Comparison of ENCODE assay signal across 17 cellular contexts in the genomic region with DNA sequence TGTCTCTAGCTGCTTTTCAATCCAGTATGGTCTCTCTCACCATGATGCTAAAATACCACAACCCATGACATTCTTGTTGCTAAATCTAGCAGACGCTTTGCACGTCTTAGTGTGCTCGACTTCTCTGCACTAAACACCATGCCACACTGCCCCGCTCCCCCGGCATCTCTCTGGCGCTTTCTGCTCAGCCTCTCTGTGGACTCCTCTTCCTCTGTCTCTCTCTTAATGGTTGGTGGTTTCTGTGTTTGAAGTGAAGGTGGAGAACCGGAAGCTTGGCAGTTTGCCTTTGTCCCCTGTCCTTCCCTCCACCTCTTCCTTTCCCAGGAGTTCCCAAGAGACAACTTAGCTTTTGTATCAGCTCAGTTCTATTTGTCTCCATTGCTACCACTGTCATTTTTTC. TPM values are rescaled to one million over a fixed set of nuclear protein-coding genes. Genes with fewer than 3 reads are reported as not detected.
DNase-seq lines count a peak whose midpoint lies in the region; ATAC-seq and TF ChIP-seq lines count a peak whose summit lies in the region.
"Had no signal": no experiment of that assay in that cellular context is flagged by ENCODE, and none has a peak within 500 bp of the region (broad histone marks: within the 10 kb centered on the region; RNA-seq: fewer than 3 reads in every experiment).

No MANE protein-coding gene starts in this region.

- peaks cover 24% of the 10 kb centered on the region for H3K4me1 Mint-ChIP-seq in activated CD4-positive, alpha-beta T cell treated with anti-CD3 and anti-CD28 coated beads, Interleukin-2, amount 10 ng/mL, durations not matched to agents 24 days and 14 days
- peaks cover 34% of the 10 kb centered on the region for H3K4me1 Mint-ChIP-seq in T-helper 2 cell treated with Interferon-gamma antibody and Interleukin-4, amounts not matched to agents 5 μg/mL and 100 μg/mL, for 36 hours (ENCODE audit: low read depth)
- peaks cover 35 to 62% (median 55%) of the 10 kb centered on the region in 4 donors for H3K4me1 Mint-ChIP-seq in naive thymus-derived CD8-positive, alpha-beta T cell
- H3K4me1 Mint-ChIP-seq: neural progenitor cell had no signal

- H3K9me3 Mint-ChIP-seq in activated CD4-positive, alpha-beta T cell treated with anti-CD3 and anti-CD28 coated beads, Interleukin-2, amount 10 ng/mL, durations not matched to agents 24 days and 14 days = no peaks in the 10 kb centered on the region
- H3K9me3 Mint-ChIP-seq in T-helper 2 cell treated with Interferon-gamma antibody and Interleukin-4, amounts not matched to agents 5 μg/mL and 100 μg/mL, for 36 hours = no peaks in the 10 kb centered on the region
- no peaks in the 10 kb centered on the region for H3K9me3 Mint-ChIP-seq in naive thymus-derived CD8-positive, alpha-beta T cell
- H3K9me3 Mint-ChIP-seq: neural progenitor cell had no signal

- H3K36me3 Mint-ChIP-seq in activated CD4-positive, alpha-beta T cell treated with anti-CD3 and anti-CD28 coated beads, Interleukin-2, amount 10 ng/mL, durations not matched to agents 24 days and 14 days (ENCODE audit: low read depth) = peaks cover 53% of the 10 kb centered on the region
- peaks cover 62% of the 10 kb centered on the region for H3K36me3 Mint-ChIP-seq in T-helper 2 cell treated with Interferon-gamma antibody and Interleukin-4, amounts not matched to agents 5 μg/mL and 100 μg/mL, for 36 hours (ENCODE audit: low read depth)
- H3K36me3 Mint-ChIP-seq in naive thymus-derived CD8-positive, alpha-beta T cell = peaks cover 11 to 84% (median 16%) of the 10 kb centered on the region in 3 donors

- ATAC-seq in GM21528 (IDR thresholded peaks at IDR 0.05; ENCODE audit: low FRiP score, unreplicated experiment) = peak; percentile 66
- peak; percentile 42 to 76 for ATAC-seq in naive thymus-derived CD8-positive, alpha-beta T cell
- no peak for ATAC-seq in lower lobe of right lung
- ATAC-seq: A549, gastroesophageal sphincter had no signal

- no peaks in the 10 kb centered on the region for H3K4me1 ChIP-seq in lower lobe of right lung
- H3K4me1 ChIP-seq: A549, neural progenitor cell had no signal

- peaks cover 74% of the 10 kb centered on the region for H3K36me3 ChIP-seq in lower lobe of right lung
- H3K36me3 ChIP-seq: neural progenitor cell had no signal

- H3K4me3 Mint-ChIP-seq in activated CD4-positive, alpha-beta T cell treated with anti-CD3 and anti-CD28 coated beads, Interleukin-2, amount 10 ng/mL, durations not matched to agents 24 days and 14 days = peak overlapping the region; percentile 29
- H3K4me3 Mint-ChIP-seq in T-helper 2 cell treated with Interferon-gamma antibody and Interleukin-4, amounts not matched to agents 5 μg/mL and 100 μg/mL, for 36 hours = peak overlapping the region; percentile 68
- H3K4me3 Mint-ChIP-seq in naive thymus-derived CD8-positive, alpha-beta T cell = peak overlapping the region in 8 of 10 donors; percentile 23 to 83 (median 60)
- H3K4me3 Mint-ChIP-seq: neural progenitor cell had no signal

- H3K27ac ChIP-seq in lower lobe of right lung = no peak overlapping the region
- H3K27ac ChIP-seq: A549, gastroesophageal sphincter, neural progenitor cell, upper lobe of left lung had no signal

- intact Hi-C loops in activated CD4-positive, alpha-beta T cell treated with anti-CD3 and anti-CD28 coated beads, Interleukin-2, amount 10 ng/mL, durations not matched to agents 24 days and 14 days (cut with micrococcal nuclease) = no loop called here
- intact Hi-C loops in lower lobe of right lung (cut with DNase I) = no loop called here

- H3K27me3 Mint-ChIP-seq in activated CD4-positive, alpha-beta T cell treated with anti-CD3 and anti-CD28 coated beads, Interleukin-2, amount 10 ng/mL, durations not matched to agents 24 days and 14 days = no peaks in the 10 kb centered on the region
- no peaks in the 10 kb centered on the region for H3K27me3 Mint-ChIP-seq in T-helper 2 cell treated with Interferon-gamma antibody and Interleukin-4, amounts not matched to agents 5 μg/mL and 100 μg/mL, for 36 hours (ENCODE audit: low read depth)
- H3K27me3 Mint-ChIP-seq in naive thymus-derived CD8-positive, alpha-beta T cell = no peaks in the 10 kb centered on the region

- no peaks in the 10 kb centered on the region for H3K27me3 ChIP-seq in lower lobe of right lung (ENCODE audit: low read depth)
- H3K27me3 ChIP-seq: gastroesophageal sphincter, neural progenitor cell, upper lobe of left lung had no signal

- POLR2A ChIA-PET in naive thymus-derived CD8-positive, alpha-beta T cell (lab: Charles Lee) = interaction anchor here (1.0 to 1.3 kb wide), 2 partner anchors 8 to 9 kb away, joined by 3 to 4 read pairs; a partner anchor contains a TSS

- DNase-seq in activated CD4-positive, alpha-beta T cell treated with anti-CD3 and anti-CD28 coated beads, Interleukin-2, amount 10 ng/mL, durations not matched to agents 24 days and 14 days = peak; percentile 68
- no peak for DNase-seq in activated CD4-positive, alpha-beta T cell treated with anti-CD3 and anti-CD28 coated beads for 4 hours
- no peak for DNase-seq in T-helper 2 cell treated with Interferon-gamma antibody and Interleukin-4, amounts not matched to agents 5 μg/mL and 100 μg/mL, for 36 hours (ENCODE audit: low spot score)
- peak in 3 of 10 donors; percentile 10 to 34 (median 15) for DNase-seq in naive thymus-derived CD8-positive, alpha-beta T cell
- DNase-seq in lower lobe of right lung (no peak), hypothalamus (lab: John Stamatoyannopoulos, UW) (no peak)
- no peak for DNase-seq in stimulated activated CD4-positive, alpha-beta T cell treated with anti-CD3 and anti-CD28 coated beads, Interleukin-2, amount 100 ng/mL, for 24 hours
- DNase-seq: activated CD4-positive, alpha-beta T cell treated with anti-CD3 and anti-CD28 coated beads, Interleukin-2, amount 50 U/mL, for 4 hours; aorta; DMS53; NK-92 treated with Interleukin-12 subunit alpha and Interleukin-12 subunit beta, amount 100 ng/mL, for 24 hours; small intestine; upper lobe of left lung had no signal

- no peak overlapping the region for H3K4me3 ChIP-seq in lower lobe of right lung
- H3K4me3 ChIP-seq: A549, gastroesophageal sphincter, neural progenitor cell, upper lobe of left lung had no signal

- H3K27ac Mint-ChIP-seq in activated CD4-positive, alpha-beta T cell treated with anti-CD3 and anti-CD28 coated beads, Interleukin-2, amount 10 ng/mL, durations not matched to agents 24 days and 14 days = peak overlapping the region; percentile 84
- peak overlapping the region; percentile 80 for H3K27ac Mint-ChIP-seq in T-helper 2 cell treated with Interferon-gamma antibody and Interleukin-4, amounts not matched to agents 5 μg/mL and 100 μg/mL, for 36 hours
- H3K27ac Mint-ChIP-seq in naive thymus-derived CD8-positive, alpha-beta T cell = peak overlapping the region in 9 of 10 donors; percentile 59 to 91 (median 89)
- H3K27ac Mint-ChIP-seq: neural progenitor cell had no signal

- TF ChIP-seq CTCF in lower lobe of right lung (IDR thresholded peaks at IDR 0.05) = no peak

- no peaks in the 10 kb centered on the region for H3K9me3 ChIP-seq in lower lobe of right lung
- H3K9me3 ChIP-seq: A549, gastroesophageal sphincter, upper lobe of left lung had no signal

RNA-seq across cellular contexts. Expression of a gene that starts 8.8 kb away (rescaled TPM):
- total RNA-seq in activated CD4-positive, alpha-beta T cell treated with anti-CD3 and anti-CD28 coated beads, Interleukin-2, amount 10 ng/mL, durations not matched to agents 24 days and 14 days = 39.4 and 47.4 TPM in 2 replicates
- total RNA-seq in naive thymus-derived CD8-positive, alpha-beta T cell = 100 to 1,000 TPM; 147 to 148 TPM
- 10 to 100 TPM; 42.2 to 56.9 (median 53.1) TPM for polyA plus RNA-seq in naive thymus-derived CD8-positive, alpha-beta T cell
- total RNA-seq in lower lobe of right lung = 51.3 TPM

RNA-seq across cellular contexts. Expression of a gene that starts 55.8 kb away (rescaled TPM):
- 26.5 and 34.9 TPM in 2 replicates for total RNA-seq in activated CD4-positive, alpha-beta T cell treated with anti-CD3 and anti-CD28 coated beads, Interleukin-2, amount 10 ng/mL, durations not matched to agents 24 days and 14 days
- total RNA-seq in naive thymus-derived CD8-positive, alpha-beta T cell = 10 to 100 TPM; 11.8 to 12.1 TPM
- 1 to 10 TPM; 4.5 to 8.7 (median 6.4) TPM for polyA plus RNA-seq in naive thymus-derived CD8-positive, alpha-beta T cell
- total RNA-seq in lower lobe of right lung = 13.4 TPM

RNA-seq across cellular contexts. Expression of a gene that starts 55.9 kb away (rescaled TPM):
- 13.2 and 15.6 TPM in 2 replicates for total RNA-seq in activated CD4-positive, alpha-beta T cell treated with anti-CD3 and anti-CD28 coated beads, Interleukin-2, amount 10 ng/mL, durations not matched to agents 24 days and 14 days
- total RNA-seq in naive thymus-derived CD8-positive, alpha-beta T cell = 1 to 10 TPM in 1 of 2 experiments, under 1 TPM in 1; 0.60 to 1.1 TPM
- under 1 TPM in 2 of 3 donors, not detected in 1; 0.56 to 0.81 TPM for polyA plus RNA-seq in naive thymus-derived CD8-positive, alpha-beta T cell
- total RNA-seq in lower lobe of right lung = 5.9 TPM

Comparison
In these comparisons a context has a peak if more than half of its experiments do, and no peak if none do; other contexts are left out.
1. ATAC-seq: peak in GM21528 (single experiment) and naive thymus-derived CD8-positive, alpha-beta T cell (2 of 2); none in lower lobe of right lung (0 of 2).
2. Peak in every context shown above with its lines, with median percentiles within 50 percentile points of each other: H3K27ac Mint-ChIP-seq and H3K4me3 Mint-ChIP-seq.